ENCODE assay signal across 10 cellular contexts in genomic region chr6:151071295-151071694, GRCh38.
DNase-seq lines count a peak whose midpoint lies in the region; ATAC-seq and TF ChIP-seq lines count a peak whose summit lies in the region.
"Had no signal": no experiment of that assay in that cellular context is flagged by ENCODE, and none has a peak within 500 bp of the region (broad histone marks: within the 10 kb centered on the region; RNA-seq: fewer than 3 reads in every experiment).

No MANE protein-coding gene starts in this region.

- H3K9me3 ChIP-seq in esophagus squamous epithelium (no peaks in the 10 kb centered on the region), uterus (no peaks in the 10 kb centered on the region)

- DNase-seq in activated naive CD4-positive, alpha-beta T cell treated with anti-CD3 and anti-CD28 coated beads, Interleukin-2, amount 10 ng/mL, durations not matched to agents 7 days and 5 days = no peak
- DNase-seq in esophagus squamous epithelium (lab: John Stamatoyannopoulos, UW) = no peak
- peak; percentile 69 for DNase-seq in mesenteric fat pad (ENCODE audit: low spot score)
- DNase-seq in uterus = peak; percentile 45 to 61
- no peak for DNase-seq in activated CD4-positive, alpha-beta memory T cell treated with anti-CD3 and anti-CD28 coated beads for 36 hours
- no peak for DNase-seq in DMS53 treated with DMSO at 0.1 percent for 48 hours (lab: John Stamatoyannopoulos, UW; ENCODE audit: unreplicated experiment)
- DNase-seq: NCI-H1930; stimulated activated naive CD8-positive, alpha-beta T cell treated with anti-CD3 and anti-CD28 coated beads, Interleukin-15, Interleukin-2, amounts not matched to agents 100 U/mL and 50 U/mL, for 24 hours had no signal

- H3K27ac Mint-ChIP-seq in activated naive CD4-positive, alpha-beta T cell treated with anti-CD3 and anti-CD28 coated beads, Interleukin-2, amount 50 U/mL, for 24 hours = peak overlapping the region; percentile 3
- H3K27ac Mint-ChIP-seq in activated naive CD4-positive, alpha-beta T cell treated with anti-CD3 and anti-CD28 coated beads, Interleukin-2, amount 10 ng/mL, durations not matched to agents 7 days and 5 days = no peak overlapping the region
- H3K27ac Mint-ChIP-seq in activated CD4-positive, alpha-beta memory T cell treated with anti-CD3 and anti-CD28 coated beads for 36 hours = no peak overlapping the region

- WGBS in esophagus squamous epithelium, 2 donors = 51 to 69% methylated on average over 8 of the region's 8 CpGs

- no peaks in the 10 kb centered on the region for H3K27me3 Mint-ChIP-seq in activated naive CD4-positive, alpha-beta T cell treated with anti-CD3 and anti-CD28 coated beads, Interleukin-2, amount 50 U/mL, for 24 hours
- no peaks in the 10 kb centered on the region for H3K27me3 Mint-ChIP-seq in activated naive CD4-positive, alpha-beta T cell treated with anti-CD3 and anti-CD28 coated beads, Interleukin-2, amount 10 ng/mL, durations not matched to agents 7 days and 5 days
- no peaks in the 10 kb centered on the region for H3K27me3 Mint-ChIP-seq in activated CD4-positive, alpha-beta memory T cell treated with anti-CD3 and anti-CD28 coated beads for 36 hours

- H3K4me1 Mint-ChIP-seq in activated naive CD4-positive, alpha-beta T cell treated with anti-CD3 and anti-CD28 coated beads, Interleukin-2, amount 50 U/mL, for 24 hours = no peaks in the 10 kb centered on the region
- no peaks in the 10 kb centered on the region for H3K4me1 Mint-ChIP-seq in activated naive CD4-positive, alpha-beta T cell treated with anti-CD3 and anti-CD28 coated beads, Interleukin-2, amount 10 ng/mL, durations not matched to agents 7 days and 5 days
- no peaks in the 10 kb centered on the region for H3K4me1 Mint-ChIP-seq in activated CD4-positive, alpha-beta memory T cell treated with anti-CD3 and anti-CD28 coated beads for 36 hours (ENCODE audit: low read depth)

- no peak for ATAC-seq in GM21381 (IDR thresholded peaks at IDR 0.05; ENCODE audit: unreplicated experiment)
- ATAC-seq: stimulated activated naive CD8-positive, alpha-beta T cell treated with anti-CD3 and anti-CD28 coated beads, Interleukin-15, Interleukin-2, amounts not matched to agents 100 U/mL and 50 U/mL, for 24 hours had no signal

- CTCF ChIA-PET in activated naive CD4-positive, alpha-beta T cell treated with anti-CD3 and anti-CD28 coated beads, Interleukin-2, amount 10 ng/mL, durations not matched to agents 7 days and 5 days (lab: Charles Lee) = no interaction called here
- CTCF ChIA-PET in activated CD4-positive, alpha-beta memory T cell treated with anti-CD3 and anti-CD28 coated beads for 36 hours (lab: Charles Lee) = interaction anchor here (1.4 kb wide), 1 partner anchor 253 kb away, joined by 4 read pairs; no protein-coding TSS in a partner anchor

- H3K4me1 ChIP-seq in esophagus squamous epithelium (peaks cover 0 to 50% (median 17%) of the 10 kb centered on the region in 3 donors), uterus (no peaks in the 10 kb centered on the region)

- intact Hi-C loops in esophagus squamous epithelium (cut with DNase I) = no loop called here
- intact Hi-C loops in uterus (cut with DNase I; ENCODE audit: low total_unique reads) = no loop called here
- intact Hi-C loops in activated CD4-positive, alpha-beta memory T cell treated with anti-CD3 and anti-CD28 coated beads for 36 hours (cut with micrococcal nuclease) = no loop called here

- POLR2A ChIA-PET in activated CD4-positive, alpha-beta memory T cell treated with anti-CD3 and anti-CD28 coated beads for 36 hours (lab: Charles Lee) = no interaction called here

- H3K4me3 ChIP-seq in esophagus squamous epithelium (peak overlapping the region in 2 of 4 donors; percentile 16 to 45), uterus (peak overlapping the region; percentile 18 to 23)

- peaks cover 43% of the 10 kb centered on the region for H3K36me3 Mint-ChIP-seq in activated naive CD4-positive, alpha-beta T cell treated with anti-CD3 and anti-CD28 coated beads, Interleukin-2, amount 50 U/mL, for 24 hours
- H3K36me3 Mint-ChIP-seq in activated naive CD4-positive, alpha-beta T cell treated with anti-CD3 and anti-CD28 coated beads, Interleukin-2, amount 10 ng/mL, durations not matched to agents 7 days and 5 days = peaks cover 20% of the 10 kb centered on the region
- peaks cover 54% of the 10 kb centered on the region for H3K36me3 Mint-ChIP-seq in activated CD4-positive, alpha-beta memory T cell treated with anti-CD3 and anti-CD28 coated beads for 36 hours

- H3K27me3 ChIP-seq in esophagus squamous epithelium (no peaks in the 10 kb centered on the region), uterus (no peaks in the 10 kb centered on the region)

- H3K27ac ChIP-seq in esophagus squamous epithelium (peak overlapping the region in 3 of 4 donors; percentile 59 to 84 (median 79)), uterus (peak overlapping the region; percentile 73 to 89)

- TF ChIP-seq CTCF in esophagus squamous epithelium (IDR thresholded peaks at IDR 0.05) (no peak), uterus (IDR thresholded peaks at IDR 0.05) (no peak)

- H3K36me3 ChIP-seq in esophagus squamous epithelium (no peaks in the 10 kb centered on the region), uterus (no peaks in the 10 kb centered on the region)

- peaks cover 16% of the 10 kb centered on the region for H3K9me3 Mint-ChIP-seq in activated naive CD4-positive, alpha-beta T cell treated with anti-CD3 and anti-CD28 coated beads, Interleukin-2, amount 50 U/mL, for 24 hours
- no peaks in the 10 kb centered on the region for H3K9me3 Mint-ChIP-seq in activated naive CD4-positive, alpha-beta T cell treated with anti-CD3 and anti-CD28 coated beads, Interleukin-2, amount 10 ng/mL, durations not matched to agents 7 days and 5 days
- H3K9me3 Mint-ChIP-seq in activated CD4-positive, alpha-beta memory T cell treated with anti-CD3 and anti-CD28 coated beads for 36 hours = no peaks in the 10 kb centered on the region

- no peak overlapping the region for H3K4me3 Mint-ChIP-seq in activated naive CD4-positive, alpha-beta T cell treated with anti-CD3 and anti-CD28 coated beads, Interleukin-2, amount 50 U/mL, for 24 hours
- H3K4me3 Mint-ChIP-seq in activated naive CD4-positive, alpha-beta T cell treated with anti-CD3 and anti-CD28 coated beads, Interleukin-2, amount 10 ng/mL, durations not matched to agents 7 days and 5 days = no peak overlapping the region
- no peak overlapping the region for H3K4me3 Mint-ChIP-seq in activated CD4-positive, alpha-beta memory T cell treated with anti-CD3 and anti-CD28 coated beads for 36 hours

- TF ChIP-seq POLR2A in esophagus squamous epithelium (IDR thresholded peaks at IDR 0.05) = no peak
- no peak for TF ChIP-seq POLR2A in uterus (IDR thresholded peaks at IDR 0.05)

Comparison
In these comparisons a context has a peak if more than half of its experiments do, and no peak if none do; other contexts are left out.
1. DNase-seq: peak in mesenteric fat pad (single experiment) and uterus (2 of 2); none in activated naive CD4-positive, alpha-beta T cell treated with anti-CD3 and anti-CD28 coated beads, Interleukin-2, amount 10 ng/mL, durations not matched to agents 7 days and 5 days (single experiment), esophagus squamous epithelium (single experiment), activated CD4-positive, alpha-beta memory T cell treated with anti-CD3 and anti-CD28 coated beads for 36 hours (single experiment) and DMS53 treated with DMSO at 0.1 percent for 48 hours (single experiment).